20 cellular contexts compared by ENCODE assay signal in the genomic region with DNA sequence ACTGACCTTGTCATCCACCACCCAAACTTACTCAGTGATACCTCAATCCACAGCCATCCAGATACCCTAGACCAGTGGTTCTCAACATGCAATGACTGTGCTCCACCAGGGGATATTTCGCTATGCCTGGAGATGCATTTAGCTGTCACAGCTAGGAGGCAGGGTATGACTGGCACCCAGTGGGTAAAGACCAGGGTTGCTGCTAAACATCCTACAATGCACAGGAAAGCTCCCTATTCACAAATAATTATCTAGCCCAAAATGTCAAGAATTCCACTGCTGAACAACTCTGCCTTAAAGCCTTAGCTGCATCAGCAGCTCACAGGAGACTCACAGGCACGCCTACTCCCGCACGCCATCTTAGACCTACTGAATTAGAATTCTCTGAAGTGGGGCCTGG.
DNase-seq lines count a peak whose midpoint lies in the region; ATAC-seq, FAIRE-seq and TF ChIP-seq lines count a peak whose summit lies in the region.
"Had no signal": no experiment of that assay in that cellular context is flagged by ENCODE, and none has a peak within 500 bp of the region (broad histone marks: within the 10 kb centered on the region; RNA-seq: fewer than 3 reads in every experiment).

No MANE protein-coding gene starts in this region.

- FAIRE-seq in GM12892 (lab: Jason Lieb, UNC) = no peak

- 0 out of 2 replicates have a peak, but pooled peaks cover 4% of the 10 kb centered on the region for H3K9me3 Mint-ChIP-seq in HFFc6
- peaks cover 13% of the 10 kb centered on the region for H3K9me3 Mint-ChIP-seq in activated naive CD4-positive, alpha-beta T cell treated with anti-CD3 and anti-CD28 coated beads, Interleukin-2, amount 10 ng/mL, durations not matched to agents 7 days and 5 days

- no peak overlapping the region for H3K4me3 Mint-ChIP-seq in HFFc6
- no peak overlapping the region for H3K4me3 Mint-ChIP-seq in activated naive CD4-positive, alpha-beta T cell treated with anti-CD3 and anti-CD28 coated beads, Interleukin-2, amount 10 ng/mL, durations not matched to agents 7 days and 5 days

- CTCF ChIA-PET in activated naive CD4-positive, alpha-beta T cell treated with anti-CD3 and anti-CD28 coated beads, Interleukin-2, amount 10 ng/mL, durations not matched to agents 7 days and 5 days (lab: Charles Lee) = no interaction called here

- ATAC-seq in HG02885 (IDR thresholded peaks at IDR 0.05; ENCODE audit: poor library complexity, unreplicated experiment) = no peak

- no peak overlapping the region for H3K27ac Mint-ChIP-seq in HFFc6
- no peak overlapping the region for H3K27ac Mint-ChIP-seq in activated naive CD4-positive, alpha-beta T cell treated with anti-CD3 and anti-CD28 coated beads, Interleukin-2, amount 10 ng/mL, durations not matched to agents 7 days and 5 days

- TF ChIP-seq POLR2A in GM12892 (IDR thresholded peaks at IDR 0.05; ENCODE audit: low read depth, low read length) = no peak

- no peaks in the 10 kb centered on the region for H3K36me3 Mint-ChIP-seq in HFFc6 (ENCODE audit: low read depth)
- H3K36me3 Mint-ChIP-seq in activated naive CD4-positive, alpha-beta T cell treated with anti-CD3 and anti-CD28 coated beads, Interleukin-2, amount 10 ng/mL, durations not matched to agents 7 days and 5 days = no peaks in the 10 kb centered on the region

- H3K4me1 Mint-ChIP-seq in HFFc6 (ENCODE audit: low read depth) = no peaks in the 10 kb centered on the region
- H3K4me1 Mint-ChIP-seq in activated naive CD4-positive, alpha-beta T cell treated with anti-CD3 and anti-CD28 coated beads, Interleukin-2, amount 10 ng/mL, durations not matched to agents 7 days and 5 days = no peaks in the 10 kb centered on the region

- peak; percentile 28 for DNase-seq in Ammon's horn (ENCODE audit: low spot score)
- no peak for DNase-seq in HFFc6
- peak in 1 of 10 donors; percentile 39 for DNase-seq in dorsolateral prefrontal cortex
- DNase-seq in medulla oblongata (ENCODE audit: extremely low spot score) = peak; percentile 35
- DNase-seq in stimulated activated CD4-positive, alpha-beta T cell treated with anti-CD3 and anti-CD28 coated beads, Interleukin-15, amount 100 ng/mL, for 24 hours = no peak
- DNase-seq in activated naive CD4-positive, alpha-beta T cell treated with anti-CD3 and anti-CD28 coated beads, Interleukin-2, amount 10 ng/mL, durations not matched to agents 7 days and 5 days = no peak
- no peak for DNase-seq in GM12892 (ENCODE audit: insufficient read length)
- DNase-seq: DMS153, H7, IMR-90, Kasumi-1, NCI-H1417 treated with DMSO at 0.1 percent for 48 hours, NCI-H2081, NCI-H2227 treated with DMSO at 0.1 percent for 48 hours, NCI-H524 treated with DMSO at 0.1 percent for 48 hours, OCI-M1 had no signal

- no peaks in the 10 kb centered on the region; the same call in 1 of the 2 replicates for H3K27me3 Mint-ChIP-seq in HFFc6 (ENCODE audit: insufficient read depth)
- no peaks in the 10 kb centered on the region for H3K27me3 Mint-ChIP-seq in activated naive CD4-positive, alpha-beta T cell treated with anti-CD3 and anti-CD28 coated beads, Interleukin-2, amount 10 ng/mL, durations not matched to agents 7 days and 5 days

- no peaks in the 10 kb centered on the region for H3K27me3 ChIP-seq in dorsolateral prefrontal cortex
- H3K27me3 ChIP-seq: BLaER1 treated with 17β-estradiol and CSF1 and Interleukin-3, amounts not matched to agents 10 nM and 100 nM; SJSA1 had no signal

- H3K4me3 ChIP-seq in dorsolateral prefrontal cortex = peak overlapping the region in 9 of 59 donors; percentile 6 to 48 (median 30)
- H3K4me3 ChIP-seq: BLaER1 treated with 17β-estradiol and CSF1 and Interleukin-3, amounts not matched to agents 10 nM and 100 nM; SJSA1 had no signal

- TF ChIP-seq CTCF in HFFc6 (IDR thresholded peaks at IDR 0.05) = peak; percentile 12; the same call in 1 of the 2 replicates
- TF ChIP-seq CTCF in dorsolateral prefrontal cortex (IDR thresholded peaks at IDR 0.05 in 54 of 56, conservative IDR thresholded peaks at IDR 0.05 in 2 of 56; ENCODE audit: low read depth in 1 of 56, partially characterized antibody in 56 of 56) = peak in 32 of 56 donors; percentile 8 to 61 (median 40)

- intact Hi-C loops in dorsolateral prefrontal cortex (cut with DNase I) = no loop called here

- H3K27ac ChIP-seq in dorsolateral prefrontal cortex = peak overlapping the region in 50 of 59 donors; percentile 18 to 100 (median 91)
- H3K27ac ChIP-seq: 22Rv1; BLaER1 treated with 17β-estradiol and CSF1 and Interleukin-3, amounts not matched to agents 10 nM and 100 nM; SJSA1 had no signal

Comparison
In these comparisons a context has a peak if more than half of its experiments do, and no peak if none do; other contexts are left out.
1. DNase-seq: peak in Ammon's horn (single experiment) and medulla oblongata (single experiment); none in HFFc6 (single experiment), stimulated activated CD4-positive, alpha-beta T cell treated with anti-CD3 and anti-CD28 coated beads, Interleukin-15, amount 100 ng/mL, for 24 hours (single experiment), activated naive CD4-positive, alpha-beta T cell treated with anti-CD3 and anti-CD28 coated beads, Interleukin-2, amount 10 ng/mL, durations not matched to agents 7 days and 5 days (single experiment) and GM12892 (single experiment).